In genomic region chr12:6827982-6828670, GRCh38 we compare ENCODE assay signal across 8 cellular contexts. TPM values are rescaled to one million over a fixed set of nuclear protein-coding genes. Genes with fewer than 3 reads are reported as not detected.
DNase-seq lines count a peak whose midpoint lies in the region; ATAC-seq, FAIRE-seq and TF ChIP-seq lines count a peak whose summit lies in the region.

A gene with protein sequence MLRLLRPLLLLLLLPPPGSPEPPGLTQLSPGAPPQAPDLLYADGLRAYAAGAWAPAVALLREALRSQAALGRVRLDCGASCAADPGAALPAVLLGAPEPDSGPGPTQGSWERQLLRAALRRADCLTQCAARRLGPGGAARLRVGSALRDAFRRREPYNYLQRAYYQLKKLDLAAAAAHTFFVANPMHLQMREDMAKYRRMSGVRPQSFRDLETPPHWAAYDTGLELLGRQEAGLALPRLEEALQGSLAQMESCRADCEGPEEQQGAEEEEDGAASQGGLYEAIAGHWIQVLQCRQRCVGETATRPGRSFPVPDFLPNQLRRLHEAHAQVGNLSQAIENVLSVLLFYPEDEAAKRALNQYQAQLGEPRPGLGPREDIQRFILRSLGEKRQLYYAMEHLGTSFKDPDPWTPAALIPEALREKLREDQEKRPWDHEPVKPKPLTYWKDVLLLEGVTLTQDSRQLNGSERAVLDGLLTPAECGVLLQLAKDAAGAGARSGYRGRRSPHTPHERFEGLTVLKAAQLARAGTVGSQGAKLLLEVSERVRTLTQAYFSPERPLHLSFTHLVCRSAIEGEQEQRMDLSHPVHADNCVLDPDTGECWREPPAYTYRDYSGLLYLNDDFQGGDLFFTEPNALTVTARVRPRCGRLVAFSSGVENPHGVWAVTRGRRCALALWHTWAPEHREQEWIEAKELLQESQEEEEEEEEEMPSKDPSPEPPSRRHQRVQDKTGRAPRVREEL (plus strand): TSS chr12:6828407. CDS start chr12:6828441, 34 bp downstream.

- H3K36me3 Mint-ChIP-seq in astrocyte (ENCODE audit: low read depth, unreplicated experiment): peaks cover 6% of the 10 kb centered on the region

- H3K9ac ChIP-seq in astrocyte (ENCODE audit: low read length): peak within 1 kb of the TSS; percentile 96

- H3K27ac ChIP-seq in astrocyte (ENCODE audit: low read depth, low read length): peak within 1 kb of the TSS; percentile 80
- peak within 1 kb of the TSS; percentile 48 for H3K27ac ChIP-seq in right cardiac atrium (ENCODE audit: low read length)
- no peak within 1 kb of the TSS for H3K27ac ChIP-seq in psoas muscle

- H3K9me3 Mint-ChIP-seq in astrocyte (ENCODE audit: unreplicated experiment): no peaks in the 10 kb centered on the region

- H3K9me3 ChIP-seq in astrocyte (ENCODE audit: insufficient read depth, low read depth, low read length) (no peaks in the 10 kb centered on the region), right cardiac atrium (ENCODE audit: control insufficient read depth, low read length) (no peaks in the 10 kb centered on the region), psoas muscle (no peaks in the 10 kb centered on the region)

- DNase-seq in NCI-H510A treated with DMSO at 0.1 percent for 48 hours (lab: John Stamatoyannopoulos, UW) (peak; percentile 23), NCI-H510A (lab: John Stamatoyannopoulos, UW) (no peak), NCI-H2227 treated with DMSO at 0.1 percent for 48 hours (lab: John Stamatoyannopoulos, UW) (peak; percentile 45), astrocyte (ENCODE audit: low read depth) (peak; percentile 42), right cardiac atrium (peak in 2 of 3 donors; percentile 78 to 81), psoas muscle (peak in 1 of 2 donors; percentile 39), SIG-M5 treated with dmso at 0.1 percent for 504 hours (lab: John Stamatoyannopoulos, UW; ENCODE audit: unreplicated experiment) (no peak)

- H3K27me3 ChIP-seq in astrocyte (ENCODE audit: insufficient read depth, low read length) (no peaks in the 10 kb centered on the region), right cardiac atrium (ENCODE audit: control insufficient read depth, insufficient read depth) (no peaks in the 10 kb centered on the region), psoas muscle (ENCODE audit: insufficient read depth in 3 of 3, low read length in 2 of 3) (peaks cover 0 to 58% (median 6%) of the 10 kb centered on the region in 3 donors)

- intact Hi-C loops in right cardiac atrium (cut with DNase I): loop anchor here (5.0 to 10.0 kb wide), 4 partner anchors 73 to 213 kb away; partner anchors contain the start of gene MLF2 (in 3 of the 4)
- intact Hi-C loops in psoas muscle (cut with DNase I): loop anchor here (2.0 to 10.0 kb wide), 4 partner anchors 73 to 211 kb away; partner anchors contain the start of gene MLF2 (in 2 of the 2)

- peaks cover 19% of the 10 kb centered on the region for H3K4me1 ChIP-seq in astrocyte (ENCODE audit: insufficient read depth, low read length)
- peaks cover 2% of the 10 kb centered on the region for H3K4me1 ChIP-seq in right cardiac atrium (ENCODE audit: control insufficient read depth, insufficient read depth, low read length)
- H3K4me1 ChIP-seq in psoas muscle: peaks cover 3% of the 10 kb centered on the region

- peak within 1 kb of the TSS; percentile 98 for H3K4me3 Mint-ChIP-seq in astrocyte (ENCODE audit: unreplicated experiment)

- H3K27ac Mint-ChIP-seq in astrocyte (ENCODE audit: unreplicated experiment): peak within 1 kb of the TSS; percentile 96

- no peak for TF ChIP-seq CTCF in astrocyte (IDR thresholded peaks at IDR 0.05; ENCODE audit: insufficient read depth, low read depth, low read length)
- no peak for TF ChIP-seq CTCF in psoas muscle (IDR thresholded peaks at IDR 0.05)

- under 1% methylated on average over 41 of the region's 42 CpGs for WGBS in right cardiac atrium
- WGBS in psoas muscle, 3 donors: 1 to 3% (median 1%) methylated on average over 33 to 42 of the region's 42 CpGs

- peaks cover 14% of the 10 kb centered on the region for H3K4me1 Mint-ChIP-seq in astrocyte (ENCODE audit: low read depth, unreplicated experiment)

- peak within 1 kb of the TSS; percentile 85 for H3K4me2 ChIP-seq in astrocyte (ENCODE audit: low read length)

- ATAC-seq in right cardiac atrium: peak in 1 of 2 donors; percentile 6
- ATAC-seq in psoas muscle: peak in 3 of 4 donors; percentile 17 to 31 (median 25)
- ATAC-seq in GM21390 (IDR thresholded peaks at IDR 0.05; ENCODE audit: unreplicated experiment): no peak

- H3K36me3 ChIP-seq in astrocyte (ENCODE audit: insufficient read depth, low read length): peaks cover 6% of the 10 kb centered on the region
- no peaks in the 10 kb centered on the region for H3K36me3 ChIP-seq in psoas muscle (ENCODE audit: insufficient read depth in 1 of 2, low read depth in 1 of 2)

- H4K20me1 ChIP-seq in astrocyte (ENCODE audit: insufficient read depth, low read length): peaks cover 6% of the 10 kb centered on the region

- H3K4me3 ChIP-seq in astrocyte (ENCODE audit: insufficient read depth, low read depth, low read length) (peak within 1 kb of the TSS; percentile 71), right cardiac atrium (ENCODE audit: low read length) (peak within 1 kb of the TSS; percentile 75), psoas muscle (peak within 1 kb of the TSS; percentile 76)

- no peak for FAIRE-seq in astrocyte (lab: Jason Lieb, UNC)

- peak within 1 kb of the TSS; percentile 63 for H2AFZ ChIP-seq in astrocyte (ENCODE audit: low read depth, low read length)

- peaks cover 29% of the 10 kb centered on the region for H3K79me2 ChIP-seq in astrocyte (ENCODE audit: insufficient read depth, low read length)

- no peaks in the 10 kb centered on the region for H3K27me3 Mint-ChIP-seq in astrocyte (ENCODE audit: low read depth, unreplicated experiment)

RNA-seq across cellular contexts. Expression of the gene that starts here (rescaled TPM):
- total RNA-seq in astrocyte (101 and 123 TPM in 2 replicates), right cardiac atrium (10 to 100 TPM; 15.8 to 25.6 (median 21.1) TPM), psoas muscle (1 to 10 TPM; 1.3 to 4.2 (median 3.2) TPM)
- polyA plus RNA-seq in right cardiac atrium (17.7 TPM), psoas muscle (1 to 10 TPM in 2 of 3 donors, under 1 TPM in 1; 0.87 to 1.2 (median 1.1) TPM)

Comparison
In these comparisons a context has a peak if more than half of its experiments do, and no peak if none do; other contexts are left out.
1. DNase-seq: peak in NCI-H510A treated with DMSO at 0.1 percent for 48 hours (single experiment), NCI-H2227 treated with DMSO at 0.1 percent for 48 hours (single experiment), astrocyte (single experiment) and right cardiac atrium (2 of 3); none in NCI-H510A (single experiment) and SIG-M5 treated with dmso at 0.1 percent for 504 hours (single experiment).
2. Peak in every context shown above with its lines, with median percentiles within 50 percentile points of each other: H3K4me3 ChIP-seq.